Comparison of ENCODE assay signal across 27 cellular contexts in genomic region chr4:33013280-33013679, GRCh38.
"Had no signal": no experiment of that assay in that cellular context is flagged by ENCODE, and none has a peak within 500 bp of the region (broad histone marks: within the 10 kb centered on the region; RNA-seq: fewer than 3 reads in every experiment).

No MANE protein-coding gene starts in this region.

- FAIRE-seq: bronchial epithelial cell, endothelial cell of umbilical vein had no signal

- ATAC-seq: activated CD4-positive, CD25-positive, alpha-beta regulatory T cell treated with anti-CD3 and anti-CD28 coated beads, Interleukin-2, amount 50 U/mL, for 24 hours; effector memory CD8-positive, alpha-beta T cell; gastrocnemius medialis; left cardiac atrium; natural killer cell; psoas muscle; sciatic nerve had no signal

- H3K36me3 ChIP-seq: colonic mucosa, esophagus muscularis mucosa, gastrocnemius medialis, neutrophil, ovary, vagina had no signal

- DNase-seq: activated CD4-positive, alpha-beta memory T cell treated with anti-CD3 and anti-CD28 coated beads, Interleukin-2, amount 10 ng/mL, durations not matched to agents 7 days and 5 days; activated CD4-positive, alpha-beta T cell treated with anti-CD3 and anti-CD28 coated beads, Interleukin-2, amount 10 ng/mL, durations not matched to agents 24 days and 14 days; activated effector memory CD4-positive, alpha-beta T cell treated with anti-CD3 and anti-CD28 coated beads, Interleukin-2, amount 50 U/mL, for 16 hours; activated naive CD4-positive, alpha-beta T cell treated with anti-CD3 and anti-CD28 coated beads, Interleukin-2, amount 10 ng/mL, durations not matched to agents 7 days and 5 days; amygdala; colonic mucosa; dorsolateral prefrontal cortex; effector memory CD8-positive, alpha-beta T cell; gastrocnemius medialis; hypothalamus; left cardiac atrium; midbrain; natural killer cell; ovary; psoas muscle; stimulated activated CD4-positive, alpha-beta T cell treated with anti-CD3 and anti-CD28 coated beads, Interleukin-4, amount 100 ng/mL, for 1 hour; stimulated activated naive CD4-positive, alpha-beta T cell; testis; trophoblast cell had no signal

- H3K27ac ChIP-seq: colonic mucosa, dorsolateral prefrontal cortex, esophagus muscularis mucosa, gastrocnemius medialis, neutrophil, ovary, psoas muscle, testis, vagina, VCaP had no signal

- H3K9me3 ChIP-seq: colonic mucosa, esophagus muscularis mucosa, gastrocnemius medialis, neutrophil, ovary, psoas muscle, testis, vagina had no signal

- H3K27me3 ChIP-seq: colonic mucosa, dorsolateral prefrontal cortex, esophagus muscularis mucosa, gastrocnemius medialis, neutrophil, ovary, testis, vagina had no signal

- H3K4me3 ChIP-seq: colonic mucosa, dorsolateral prefrontal cortex, esophagus muscularis mucosa, gastrocnemius medialis, ovary, psoas muscle, testis, vagina had no signal

- H3K4me1 ChIP-seq: colonic mucosa, esophagus muscularis mucosa, gastrocnemius medialis, psoas muscle, testis, vagina had no signal
